In genomic region chr15:30870681-30871080, GRCh38 we compare ENCODE assay signal across 28 cellular contexts.
"Had no signal": no experiment of that assay in that cellular context is flagged by ENCODE, and none has a peak within 500 bp of the region (broad histone marks: within the 10 kb centered on the region; RNA-seq: fewer than 3 reads in every experiment).

No MANE protein-coding gene starts in this region.

- H3K4me3 ChIP-seq: adrenal gland had no signal

- FAIRE-seq: colon, frontal cortex had no signal

- DNase-seq: activated CD4-positive, alpha-beta memory T cell treated with anti-CD3 and anti-CD28 coated beads, Interleukin-2, amount 10 ng/mL, durations not matched to agents 7 days and 5 days; activated CD4-positive, alpha-beta T cell treated with anti-CD3 and anti-CD28 coated beads for 36 hours; activated CD4-positive, alpha-beta T cell treated with anti-CD3 and anti-CD28 coated beads, Interleukin-2, amount 10 ng/mL, durations not matched to agents 24 days and 14 days; activated CD4-positive, CD25-positive, alpha-beta regulatory T cell; activated CD4-positive, CD25-positive, alpha-beta regulatory T cell treated with anti-CD3 and anti-CD28 coated beads, Interleukin-2, amount 50 U/mL, for 72 hours; activated CD8-positive, alpha-beta memory T cell treated with anti-CD3 and anti-CD28 coated beads for 24 hours; activated effector memory CD4-positive, alpha-beta T cell treated with anti-CD3 and anti-CD28 coated beads, Interleukin-2, amount 50 U/mL, for 16 hours; activated naive CD4-positive, alpha-beta T cell treated with anti-CD3 and anti-CD28 coated beads for 36 hours; activated naive CD8-positive, alpha-beta T cell treated with anti-CD3 and anti-CD28 coated beads for 36 hours; activated naive CD8-positive, alpha-beta T cell treated with anti-CD3 and anti-CD28 coated beads, Interleukin-2, amount 50 U/mL, for 24 hours; activated T-cell treated with anti-CD3 and anti-CD28 coated beads, Interleukin-2, amount 50 U/mL, for 1 hour; activated T-cell treated with anti-CD3 and anti-CD28 coated beads, Interleukin-2, amount 50 U/mL, for 48 hours; adrenal gland; amygdala; aorta; caudate nucleus; cortex of kidney; dermis blood vessel endothelial cell; effector CD4-positive, alpha-beta T cell; effector memory CD8-positive, alpha-beta T cell; foreskin fibroblast; head of caudate nucleus; T-helper 1 cell; T-helper 17 cell; T1000 had no signal

- H3K27ac ChIP-seq: adrenal gland, epithelial cell of prostate had no signal

- ATAC-seq: activated CD4-positive, alpha-beta T cell treated with anti-CD3 and anti-CD28 coated beads for 36 hours; activated naive CD8-positive, alpha-beta T cell treated with anti-CD3 and anti-CD28 coated beads, Interleukin-2, amount 50 U/mL, for 24 hours; effector memory CD8-positive, alpha-beta T cell; T-helper 17 cell had no signal

- H3K36me3 ChIP-seq: adrenal gland had no signal

- H3K4me1 ChIP-seq: adrenal gland had no signal

- H3K9me3 ChIP-seq: adrenal gland had no signal
